21 cellular contexts compared by ENCODE assay signal in the genomic region with DNA sequence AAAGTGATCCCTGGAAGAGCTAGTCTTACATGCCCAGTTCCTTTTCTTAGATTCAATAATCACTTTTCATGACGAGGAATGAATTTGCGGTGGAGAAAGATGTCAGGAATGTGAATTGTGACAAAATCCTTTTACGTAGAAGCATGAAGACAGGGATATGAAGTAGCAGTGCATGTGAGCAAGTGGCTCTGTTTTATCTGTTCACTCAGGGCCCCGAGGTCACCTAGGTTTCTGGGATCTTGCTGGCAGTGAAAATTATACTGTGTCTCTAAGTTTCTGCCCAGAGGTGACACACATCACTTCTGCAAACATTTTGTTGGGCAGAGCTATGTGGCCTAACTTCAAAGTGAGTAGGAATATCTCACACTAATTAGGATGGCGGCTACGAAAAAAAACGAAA.
"Had no signal": no experiment of that assay in that cellular context is flagged by ENCODE, and none has a peak within 500 bp of the region (broad histone marks: within the 10 kb centered on the region; RNA-seq: fewer than 3 reads in every experiment).

No MANE protein-coding gene starts in this region.

- H3K4me1 ChIP-seq: colonic mucosa, neural progenitor cell, thyroid gland had no signal

- H3K4me3 ChIP-seq: colonic mucosa, dorsolateral prefrontal cortex, neural progenitor cell, thyroid gland had no signal

- H3K27me3 ChIP-seq: colonic mucosa, dorsolateral prefrontal cortex, neural progenitor cell, thyroid gland had no signal

- H3K27ac ChIP-seq: colonic mucosa, dorsolateral prefrontal cortex, neural progenitor cell, thyroid gland had no signal

- H3K27me3 Mint-ChIP-seq: activated CD4-positive, alpha-beta T cell treated with anti-CD3 and anti-CD28 coated beads for 36 hours; activated naive CD8-positive, alpha-beta T cell treated with anti-CD3 and anti-CD28 coated beads for 36 hours; effector memory CD8-positive, alpha-beta T cell; stimulated activated naive CD8-positive, alpha-beta T cell treated with anti-CD3 and anti-CD28 coated beads, Interleukin-15, Interleukin-2, amounts not matched to agents 100 ng/mL and 50 ng/mL, for 24 hours; T-cell had no signal

- H3K27ac Mint-ChIP-seq: activated CD4-positive, alpha-beta T cell treated with anti-CD3 and anti-CD28 coated beads for 36 hours; activated naive CD8-positive, alpha-beta T cell treated with anti-CD3 and anti-CD28 coated beads for 36 hours; neural progenitor cell; stimulated activated naive CD8-positive, alpha-beta T cell treated with anti-CD3 and anti-CD28 coated beads, Interleukin-15, Interleukin-2, amounts not matched to agents 100 ng/mL and 50 ng/mL, for 24 hours had no signal

- H3K36me3 ChIP-seq: colonic mucosa, thyroid gland had no signal

- H3K9me3 ChIP-seq: colonic mucosa, thyroid gland had no signal

- H3K9me3 Mint-ChIP-seq: effector memory CD8-positive, alpha-beta T cell had no signal

- DNase-seq: activated CD4-positive, alpha-beta T cell treated with anti-CD3 and anti-CD28 coated beads, Interleukin-2, amount 50 U/mL, for 4 hours; activated CD8-positive, alpha-beta memory T cell treated with anti-CD3 and anti-CD28 coated beads for 24 hours; activated CD8-positive, alpha-beta memory T cell treated with anti-CD3 and anti-CD28 coated beads, Interleukin-2, amount 50 U/mL, for 48 hours; activated naive CD4-positive, alpha-beta T cell treated with Interleukin-2 at 50 U/mL for 16 hours; activated naive CD8-positive, alpha-beta T cell treated with anti-CD3 and anti-CD28 coated beads for 36 hours; activated T-cell treated with anti-CD3 and anti-CD28 coated beads, Interleukin-2, amount 50 U/mL, for 48 hours; colonic mucosa; dorsolateral prefrontal cortex; effector memory CD8-positive, alpha-beta T cell; foreskin melanocyte; hippocampal formation; left ventricle myocardium superior; mammary epithelial cell; stimulated activated CD4-positive, alpha-beta T cell treated with anti-CD3 and anti-CD28 coated beads, Interleukin-4, amount 100 ng/mL, for 4 hours; substantia nigra; T-cell; thyroid gland had no signal

- H3K4me2 ChIP-seq: neural progenitor cell had no signal

- H3K4me3 Mint-ChIP-seq: activated CD4-positive, alpha-beta T cell treated with anti-CD3 and anti-CD28 coated beads for 36 hours; activated naive CD8-positive, alpha-beta T cell treated with anti-CD3 and anti-CD28 coated beads for 36 hours; effector memory CD8-positive, alpha-beta T cell; neural progenitor cell; stimulated activated naive CD8-positive, alpha-beta T cell treated with anti-CD3 and anti-CD28 coated beads, Interleukin-15, Interleukin-2, amounts not matched to agents 100 ng/mL and 50 ng/mL, for 24 hours; T-cell had no signal

- H2AFZ ChIP-seq: neural progenitor cell had no signal

- ATAC-seq: activated CD4-positive, alpha-beta T cell treated with anti-CD3 and anti-CD28 coated beads for 36 hours; effector memory CD8-positive, alpha-beta T cell; esophagus mucosa; left ventricle myocardium superior; T-cell had no signal

- H3K9ac ChIP-seq: neural progenitor cell had no signal
